ENCODE assay signal across 1 cellular context in genomic region chr11:12765428-12765827, GRCh38.
A peak's percentile ranks its signal among the peaks of the same experiment; 100 is the strongest.
TF ChIP-seq lines count a peak whose summit lies in the region.

No MANE protein-coding gene starts in this region.

TF ChIP-seq in HEK293, 187 proteins besides CTCF, POLR2A, EP300 and RAD21 (continued from another document):
- TF ChIP-seq ZNF518A (tag by site-specific recombination; conservative IDR thresholded peaks at IDR 0.05; ENCODE audit: low read depth) (no peak), ZFP37 (tag by site-specific recombination; IDR thresholded peaks at IDR 0.05) (no peak), ATF2 (tag by site-specific recombination; IDR thresholded peaks at IDR 0.05; ENCODE audit: low read depth) (0 out of 2 replicates have a peak, but pooled peaks have one; percentile 43), ZNF416 (tag by site-specific recombination; IDR thresholded peaks at IDR 0.05) (no peak), ZNF521 (tag by site-specific recombination; IDR thresholded peaks at IDR 0.05) (no peak), RBAK (tag by site-specific recombination; IDR thresholded peaks at IDR 0.05) (no peak)
